Comparison of ENCODE assay signal across 9 cellular contexts in genomic region chr19:23762884-23763711, GRCh38. TPM values are rescaled to one million over a fixed set of nuclear protein-coding genes. Genes with fewer than 3 reads are reported as not detected.
DNase-seq lines count a peak whose midpoint lies in the region; ATAC-seq and TF ChIP-seq lines count a peak whose summit lies in the region.
"Had no signal": no experiment of that assay in that cellular context is flagged by ENCODE, and none has a peak within 500 bp of the region (broad histone marks: within the 10 kb centered on the region; RNA-seq: fewer than 3 reads in every experiment).

No MANE protein-coding gene starts in this region.

- no peaks in the 10 kb centered on the region for H3K4me1 ChIP-seq in right lobe of liver

- ATAC-seq in GM19438 (IDR thresholded peaks at IDR 0.05; ENCODE audit: low read depth, unreplicated experiment) (peak; percentile 73), right lobe of liver (peak; percentile 80 to 86 (median 83)), GM19324 (IDR thresholded peaks at IDR 0.05; ENCODE audit: low FRiP score, unreplicated experiment) (no peak)
- ATAC-seq: HCT116 had no signal

- no peaks in the 10 kb centered on the region for H3K9me3 ChIP-seq in right lobe of liver

- DNase-seq in BJ (ENCODE audit: low read depth), result no peak
- peak; percentile 68 for DNase-seq in NCI-H1092 (lab: John Stamatoyannopoulos, UW)
- peak; percentile 59 to 72 for DNase-seq in activated CD4-positive, alpha-beta T cell treated with anti-CD3 and anti-CD28 coated beads, Interleukin-2, amount 50 U/mL, for 24 hours (ENCODE audit: low read depth in 1 of 2, low spot score in 1 of 2)
- peak; percentile 65 for DNase-seq in dermis blood vessel endothelial cell
- DNase-seq in right lobe of liver, result peak; percentile 71 to 76 (median 71)
- DNase-seq in stimulated activated CD4-positive, alpha-beta T cell treated with anti-CD3 and anti-CD28 coated beads, Interleukin-2, amount 100 ng/mL, for 48 hours, result peak; percentile 70 to 72

- H3K36me3 ChIP-seq in BJ (ENCODE audit: control insufficient read depth, insufficient read depth, low read length) (no peaks in the 10 kb centered on the region), right lobe of liver (no peaks in the 10 kb centered on the region)

- CTCF ChIA-PET in BJ (lab: Yijun Ruan, JAX), result no interaction called here

- no peak for TF ChIP-seq POLR2A in right lobe of liver (IDR thresholded peaks at IDR 0.05)

- peak overlapping the region in 2 of 3 donors; percentile 26 to 43 for H3K27ac ChIP-seq in right lobe of liver

- H3K27me3 ChIP-seq in BJ (ENCODE audit: control insufficient read depth, insufficient read depth, low read length) (no peaks in the 10 kb centered on the region), right lobe of liver (no peaks in the 10 kb centered on the region)

- intact Hi-C loops in right lobe of liver (cut with DNase I), result no loop called here

- 7% methylated on average over 28 of the region's 51 CpGs for WGBS in right lobe of liver (ENCODE audit: insufficient coverage, low coverage, low lambda C conversion rate, missing lambda C conversion rate)

- H3K4me3 ChIP-seq in BJ (ENCODE audit: low read depth, low read length), result peak overlapping the region; percentile 55
- H3K4me3 ChIP-seq in right lobe of liver, result peak overlapping the region; percentile 53 to 58 (median 57)

- TF ChIP-seq CTCF in BJ (IDR thresholded peaks at IDR 0.05; ENCODE audit: insufficient read depth, low read depth, low read length) (no peak), right lobe of liver (IDR thresholded peaks at IDR 0.05) (no peak)

- POLR2A ChIA-PET in BJ (lab: Charles Lee), result no interaction called here

RNA-seq across cellular contexts. Expression of gene ZNF681, which starts 4.4 kb away (rescaled TPM):
- polyA plus RNA-seq in BJ (2011; rRNA removed), result 0.04 and 0.10 TPM in 2 replicates
- 0.05 and 0.24 TPM in 2 replicates for polyA minus RNA-seq in BJ (2011; rRNA and poly(A)+ RNA removed)
- total RNA-seq in dermis blood vessel endothelial cell (1.4 and 2.8 TPM in 2 replicates), right lobe of liver (under 1 TPM; under 0.01 to 0.49 (median 0.08) TPM)
